19 cellular contexts compared by ENCODE assay signal in the genomic region with DNA sequence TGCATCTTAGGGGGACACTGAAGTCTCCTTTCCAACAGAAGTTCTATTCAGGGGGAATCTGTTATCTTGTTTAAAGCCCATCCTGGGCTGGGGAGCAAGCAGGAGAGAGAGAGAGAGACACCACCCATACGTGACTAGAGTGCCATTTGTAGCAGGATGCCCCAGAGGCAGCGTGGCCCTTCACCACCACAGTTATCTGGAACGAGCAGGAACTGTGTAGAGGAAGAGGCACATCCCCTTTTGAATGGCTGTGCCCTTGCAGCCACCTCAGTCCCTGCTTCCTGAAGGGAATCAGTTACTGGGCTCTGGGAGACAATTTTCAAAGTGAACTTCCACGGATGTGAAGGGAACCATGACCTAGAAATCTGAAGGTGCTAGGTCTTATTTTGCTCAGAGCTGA. TPM values are rescaled to one million over a fixed set of nuclear protein-coding genes. Genes with fewer than 3 reads are reported as not detected.
"Had no signal": no experiment of that assay in that cellular context is flagged by ENCODE, and none has a peak within 500 bp of the region (broad histone marks: within the 10 kb centered on the region; RNA-seq: fewer than 3 reads in every experiment).

No MANE protein-coding gene starts in this region.

- H3K27me3 ChIP-seq: upper lobe of left lung had no signal

- H3K36me3 Mint-ChIP-seq: activated naive CD8-positive, alpha-beta T cell treated with anti-CD3 and anti-CD28 coated beads for 36 hours; natural killer cell treated with Interleukin-12 subunit alpha and Interleukin-12 subunit beta and Interleukin-15 and Interleukin-18, amount 100 ng/mL, for 72 hours had no signal

- H3K36me3 ChIP-seq: esophagus squamous epithelium, sigmoid colon, thoracic aorta, upper lobe of left lung had no signal

- H3K9me3 Mint-ChIP-seq: activated CD8-positive, alpha-beta T cell treated with anti-CD3 and anti-CD28 coated beads for 36 hours; activated naive CD8-positive, alpha-beta T cell treated with anti-CD3 and anti-CD28 coated beads for 36 hours; activated T-helper 17 cell treated with anti-CD3 and anti-CD28 coated beads, Interleukin-2, amount 50 U/mL, for 72 hours; natural killer cell treated with Interleukin-12 subunit alpha and Interleukin-12 subunit beta and Interleukin-15 and Interleukin-18, amount 100 ng/mL, for 72 hours had no signal

- FAIRE-seq: endothelial cell of umbilical vein had no signal

- H2AFZ ChIP-seq: parathyroid adenoma had no signal

- H3K79me2 ChIP-seq: parathyroid adenoma had no signal

- H3K27ac Mint-ChIP-seq: activated CD8-positive, alpha-beta T cell treated with anti-CD3 and anti-CD28 coated beads for 36 hours; activated naive CD8-positive, alpha-beta T cell treated with anti-CD3 and anti-CD28 coated beads for 36 hours; activated T-helper 17 cell treated with anti-CD3 and anti-CD28 coated beads, Interleukin-2, amount 50 U/mL, for 72 hours; natural killer cell treated with Interleukin-12 subunit alpha and Interleukin-12 subunit beta and Interleukin-15 and Interleukin-18, amount 100 ng/mL, for 72 hours; stimulated activated naive B cell treated with anti-CD40 and anti-IgM and Interleukin-4, amounts not matched to agents 10 μg/mL and 1 μg/mL and 100 μg/mL, for 72 hours had no signal

- H3K9ac ChIP-seq: parathyroid adenoma had no signal

- H3K27ac ChIP-seq: parathyroid adenoma, sigmoid colon, thoracic aorta, upper lobe of left lung had no signal

- H3K4me1 ChIP-seq: parathyroid adenoma, sigmoid colon had no signal

- H3K4me3 Mint-ChIP-seq: activated CD8-positive, alpha-beta T cell treated with anti-CD3 and anti-CD28 coated beads for 36 hours; activated naive CD8-positive, alpha-beta T cell treated with anti-CD3 and anti-CD28 coated beads for 36 hours; activated T-helper 17 cell treated with anti-CD3 and anti-CD28 coated beads, Interleukin-2, amount 50 U/mL, for 72 hours; natural killer cell treated with Interleukin-12 subunit alpha and Interleukin-12 subunit beta and Interleukin-15 and Interleukin-18, amount 100 ng/mL, for 72 hours; stimulated activated naive B cell treated with anti-CD40 and anti-IgM and Interleukin-4, amounts not matched to agents 10 μg/mL and 1 μg/mL and 100 μg/mL, for 72 hours had no signal

- H3K4me1 Mint-ChIP-seq: activated naive CD8-positive, alpha-beta T cell treated with anti-CD3 and anti-CD28 coated beads for 36 hours; activated T-helper 17 cell treated with anti-CD3 and anti-CD28 coated beads, Interleukin-2, amount 50 U/mL, for 72 hours; stimulated activated naive B cell treated with anti-CD40 and anti-IgM and Interleukin-4, amounts not matched to agents 10 μg/mL and 1 μg/mL and 100 μg/mL, for 72 hours had no signal

- DNase-seq: activated CD4-positive, alpha-beta T cell treated with anti-CD3 and anti-CD28 coated beads for 48 hours; activated CD4-positive, CD25-positive, alpha-beta regulatory T cell; activated CD8-positive, alpha-beta T cell treated with anti-CD3 and anti-CD28 coated beads for 36 hours; activated naive CD4-positive, alpha-beta T cell; activated naive CD8-positive, alpha-beta T cell treated with anti-CD3 and anti-CD28 coated beads for 36 hours; activated T-cell treated with anti-CD3 and anti-CD28 coated beads, Interleukin-2, amount 50 U/mL, for 1 hour; amniotic stem cell; effector CD8-positive, alpha-beta T cell; esophagus squamous epithelium; sigmoid colon; stimulated activated naive B cell treated with anti-CD40 and anti-IgM and Interleukin-4, amounts not matched to agents 10 μg/mL and 1 μg/mL and 100 μg/mL, for 72 hours; T1000; upper lobe of left lung had no signal

- ATAC-seq: activated CD8-positive, alpha-beta T cell treated with anti-CD3 and anti-CD28 coated beads for 36 hours; activated T-helper 17 cell treated with anti-CD3 and anti-CD28 coated beads, Interleukin-2, amount 50 U/mL, for 72 hours; natural killer cell treated with Interleukin-12 subunit alpha and Interleukin-12 subunit beta and Interleukin-15 and Interleukin-18, amount 100 ng/mL, for 72 hours; stimulated activated naive B cell treated with anti-CD40 and anti-IgM and Interleukin-4, amounts not matched to agents 10 μg/mL and 1 μg/mL and 100 μg/mL, for 72 hours had no signal

- H3K4me3 ChIP-seq: esophagus squamous epithelium, sigmoid colon, thoracic aorta, upper lobe of left lung had no signal

- H3K9me3 ChIP-seq: esophagus squamous epithelium, sigmoid colon, thoracic aorta, upper lobe of left lung had no signal

RNA-seq across cellular contexts. Expression of a gene that starts 24.1 kb away (rescaled TPM):
- total RNA-seq: activated CD8-positive, alpha-beta T cell treated with anti-CD3 and anti-CD28 coated beads for 36 hours; activated naive CD8-positive, alpha-beta T cell treated with anti-CD3 and anti-CD28 coated beads for 36 hours; activated T-helper 17 cell treated with anti-CD3 and anti-CD28 coated beads, Interleukin-2, amount 50 U/mL, for 72 hours; cerebellum; endothelial cell of umbilical vein had no signal
- polyA plus RNA-seq: endothelial cell of umbilical vein had no signal
